ENCODE assay signal across 18 cellular contexts in the genomic region with DNA sequence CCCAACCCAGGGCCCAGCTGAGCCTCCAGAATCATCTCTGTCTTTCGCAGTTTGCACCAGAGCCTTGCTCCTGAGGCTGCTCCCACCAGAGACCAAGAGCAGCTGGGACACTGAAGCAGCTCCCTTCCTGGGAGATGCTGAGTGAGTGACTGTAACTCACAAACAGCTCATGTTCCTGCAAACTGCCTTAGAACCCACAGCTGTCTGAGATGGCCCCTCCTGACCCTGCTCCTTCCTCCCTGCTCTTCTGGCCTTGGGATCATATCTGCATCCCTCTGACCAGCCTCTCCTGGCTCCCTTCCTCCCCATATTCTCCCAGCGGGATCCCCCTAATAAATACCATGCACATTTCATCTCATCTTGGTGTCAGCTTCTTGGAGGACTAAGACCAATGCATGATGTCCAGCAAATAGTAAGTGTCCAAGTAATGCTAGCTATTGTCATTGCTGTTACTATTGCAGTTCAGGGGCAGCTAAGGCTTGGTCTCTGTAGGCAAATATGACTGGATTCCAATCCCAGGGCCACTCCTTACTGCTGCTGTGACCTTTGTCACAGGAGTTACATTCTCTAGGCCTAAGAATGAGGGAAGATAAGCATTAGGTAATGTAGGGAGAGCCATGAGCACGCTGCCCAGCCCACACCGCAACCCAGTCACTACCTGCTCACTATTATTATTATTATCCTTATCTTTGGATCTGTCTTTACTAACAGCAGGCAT. TPM values are rescaled to one million over a fixed set of nuclear protein-coding genes. Genes with fewer than 3 reads are reported as not detected.
DNase-seq lines count a peak whose midpoint lies in the region; ATAC-seq, FAIRE-seq and TF ChIP-seq lines count a peak whose summit lies in the region.
"Had no signal": no experiment of that assay in that cellular context is flagged by ENCODE, and none has a peak within 500 bp of the region (broad histone marks: within the 10 kb centered on the region; RNA-seq: fewer than 3 reads in every experiment).

No MANE protein-coding gene starts in this region.

- H3K27ac Mint-ChIP-seq in Caco-2 (ENCODE audit: unreplicated experiment) (peak overlapping the region; percentile 94), progenitor cell of endocrine pancreas (peak overlapping the region; percentile 90)
- H3K27ac Mint-ChIP-seq: activated naive CD4-positive, alpha-beta T cell treated with anti-CD3 and anti-CD28 coated beads, Interleukin-2, amount 10 ng/mL, durations not matched to agents 7 days and 5 days; stimulated activated naive CD8-positive, alpha-beta T cell treated with anti-CD3 and anti-CD28 coated beads, Interleukin-15, Interleukin-2, amounts not matched to agents 100 ng/mL and 50 ng/mL, for 24 hours had no signal

- H3K4me3 Mint-ChIP-seq in Caco-2 (ENCODE audit: unreplicated experiment) (peak overlapping the region; percentile 57), progenitor cell of endocrine pancreas (ENCODE audit: low read depth) (peak overlapping the region; percentile 3)
- H3K4me3 Mint-ChIP-seq: activated naive CD4-positive, alpha-beta T cell treated with anti-CD3 and anti-CD28 coated beads, Interleukin-2, amount 10 ng/mL, durations not matched to agents 7 days and 5 days; stimulated activated naive CD8-positive, alpha-beta T cell treated with anti-CD3 and anti-CD28 coated beads, Interleukin-15, Interleukin-2, amounts not matched to agents 100 ng/mL and 50 ng/mL, for 24 hours had no signal

- H3K27me3 Mint-ChIP-seq in Caco-2 (ENCODE audit: insufficient read depth, unreplicated experiment) (no peaks in the 10 kb centered on the region), progenitor cell of endocrine pancreas (peaks cover 4% of the 10 kb centered on the region)
- H3K27me3 Mint-ChIP-seq: activated naive CD4-positive, alpha-beta T cell treated with anti-CD3 and anti-CD28 coated beads, Interleukin-2, amount 10 ng/mL, durations not matched to agents 7 days and 5 days; stimulated activated naive CD8-positive, alpha-beta T cell treated with anti-CD3 and anti-CD28 coated beads, Interleukin-15, Interleukin-2, amounts not matched to agents 100 ng/mL and 50 ng/mL, for 24 hours had no signal

- H3K9me3 ChIP-seq in Caco-2 (no peaks in the 10 kb centered on the region), Loucy (ENCODE audit: insufficient read depth, low read depth, low read length) (no peaks in the 10 kb centered on the region)

- no peaks in the 10 kb centered on the region for H3K9me2 ChIP-seq in Loucy (replicated peaks; ENCODE audit: low read depth, low read length)

- BruUV-seq in Caco-2 (replicated peaks; lab: Mats Ljungman, UMichigan): no TSS peak

- 0 out of 2 replicates have a peak overlapping the region, but pooled peaks have one; percentile 1 for H2AFZ ChIP-seq in Loucy (ENCODE audit: low read length)

- TF ChIP-seq CTCF in Caco-2 (IDR thresholded peaks at IDR 0.05; ENCODE audit: insufficient read depth in 1 of 2, low read depth in 1 of 2, low read length in 1 of 2, severe bottlenecking in 1 of 2, unreplicated experiment in 1 of 2): no peak
- TF ChIP-seq CTCF in Loucy (conservative IDR thresholded peaks at IDR 0.05; ENCODE audit: low read length): no peak
- no peak for TF ChIP-seq CTCF in progenitor cell of endocrine pancreas (IDR thresholded peaks at IDR 0.05; ENCODE audit: unreplicated experiment)

- no peak for FAIRE-seq in GM12891 (lab: Jason Lieb, UNC)
- FAIRE-seq: K562 had no signal

- H3K79me2 ChIP-seq in Loucy (ENCODE audit: insufficient read depth, low read length): no peaks in the 10 kb centered on the region

- CTCF ChIA-PET in Caco-2 (lab: Charles Lee): interaction anchor here (1.0 to 2.4 kb wide), 10 partner anchors 16 to 58 kb away, joined by 3 to 24 read pairs (median 6); a partner anchor contains a TSS

- H3K4me3 ChIP-seq in Caco-2 (ENCODE audit: low read depth, low read length) (no peak overlapping the region), Loucy (ENCODE audit: low read length, poor library complexity, severe bottlenecking) (no peak overlapping the region)
- H3K4me3 ChIP-seq: K562, SK-N-MC had no signal

- no peaks in the 10 kb centered on the region for H3K36me3 ChIP-seq in Caco-2 (ENCODE audit: control insufficient read depth, insufficient read depth, low read length)
- no peaks in the 10 kb centered on the region for H3K36me3 ChIP-seq in Loucy (ENCODE audit: insufficient read depth, low read length)

- no peaks in the 10 kb centered on the region for H4K20me1 ChIP-seq in Loucy (ENCODE audit: insufficient read depth, low read length, poor library complexity, severe bottlenecking)

- H3K4me1 Mint-ChIP-seq in Caco-2 (ENCODE audit: low read depth, unreplicated experiment) (peaks cover 41% of the 10 kb centered on the region), progenitor cell of endocrine pancreas (ENCODE audit: low read depth) (peaks cover 14% of the 10 kb centered on the region)

- ATAC-seq in left ventricle myocardium superior: peak; percentile 26
- ATAC-seq: foreskin keratinocyte, HCT116, K562 had no signal

- peak overlapping the region; percentile 31 for H3K9ac ChIP-seq in Loucy (ENCODE audit: low read depth, low read length, poor library complexity, severe bottlenecking)

- peaks cover 13% of the 10 kb centered on the region for H3F3A ChIP-seq in Loucy (ENCODE audit: low read depth)

- no peaks in the 10 kb centered on the region for H3K9me3 Mint-ChIP-seq in Caco-2 (ENCODE audit: unreplicated experiment)
- H3K9me3 Mint-ChIP-seq in progenitor cell of endocrine pancreas (ENCODE audit: low read depth): no peaks in the 10 kb centered on the region
- H3K9me3 Mint-ChIP-seq: activated naive CD4-positive, alpha-beta T cell treated with anti-CD3 and anti-CD28 coated beads, Interleukin-2, amount 10 ng/mL, durations not matched to agents 7 days and 5 days; stimulated activated naive CD8-positive, alpha-beta T cell treated with anti-CD3 and anti-CD28 coated beads, Interleukin-15, Interleukin-2, amounts not matched to agents 100 ng/mL and 50 ng/mL, for 24 hours had no signal

- peaks cover 30% of the 10 kb centered on the region for H3K36me3 Mint-ChIP-seq in Caco-2 (ENCODE audit: insufficient read depth, unreplicated experiment)
- no peaks in the 10 kb centered on the region for H3K36me3 Mint-ChIP-seq in progenitor cell of endocrine pancreas (ENCODE audit: insufficient read depth)

- intact Hi-C loops in Caco-2 (cut with micrococcal nuclease; ENCODE audit: unreplicated experiment): loop anchor here (1.0 to 2.0 kb wide), 5 partner anchors 16 to 66 kb away; a partner anchor contains a TSS
- intact Hi-C loops in left ventricle myocardium superior (cut with micrococcal nuclease): no loop called here

- H3K4me1 ChIP-seq in Caco-2: peaks cover 58% of the 10 kb centered on the region
- H3K4me1 ChIP-seq in Loucy (ENCODE audit: insufficient read depth, low read length, poor library complexity, severe bottlenecking): peaks cover 84% of the 10 kb centered on the region
- H3K4me1 ChIP-seq: foreskin keratinocyte had no signal

- POLR2A ChIA-PET in Caco-2 (lab: Charles Lee): interaction anchor here (0.5 to 1.8 kb wide), 12 partner anchors 12 to 66 kb away, joined by 3 to 15 read pairs (median 4); a partner anchor contains a TSS

- no peak overlapping the region for H3K4me2 ChIP-seq in Loucy (ENCODE audit: low read depth, low read length, poor library complexity, severe bottlenecking)

- H3K27me3 ChIP-seq in Caco-2 (replicated peaks; ENCODE audit: control insufficient read depth, insufficient read depth, low read length) (no peaks in the 10 kb centered on the region), Loucy (ENCODE audit: insufficient read depth, low read length, poor library complexity, severe bottlenecking) (no peaks in the 10 kb centered on the region)
- H3K27me3 ChIP-seq: foreskin keratinocyte had no signal

- no peak for TF ChIP-seq POLR2A in GM12891 (IDR thresholded peaks at IDR 0.05; ENCODE audit: low read depth, low read length)

- DNase-seq in Caco-2 (peak; percentile 88 to 94), left ventricle myocardium superior (peak; percentile 53), progenitor cell of endocrine pancreas (ENCODE audit: low spot score, unreplicated experiment) (no peak), Kasumi-1 (lab: John Stamatoyannopoulos, UW) (no peak), GM12891 (ENCODE audit: insufficient read length, low spot score) (no peak), AG08395 (ENCODE audit: low spot score) (no peak)
- DNase-seq: activated naive CD4-positive, alpha-beta T cell treated with anti-CD3 and anti-CD28 coated beads, Interleukin-2, amount 10 ng/mL, durations not matched to agents 7 days and 5 days; C1 segment of cervical spinal cord; EL; foreskin keratinocyte; NCI-H1436 treated with DMSO at 0.1 percent for 48 hours; NCI-H446; occipital lobe had no signal

TF ChIP-seq in GM12891, 5 proteins besides CTCF, POLR2A, EP300 and RAD21:
- TF ChIP-seq POU2F2 (IDR thresholded peaks at IDR 0.05; ENCODE audit: low read depth, low read length): no peak
- TF ChIP-seq PAX5 (IDR thresholded peaks at IDR 0.05; ENCODE audit: insufficient read depth, low read length, severe bottlenecking): no peak
- TF ChIP-seq TAF1 (IDR thresholded peaks at IDR 0.05; ENCODE audit: low read depth, low read length): no peak
- no peak for TF ChIP-seq POLR2AphosphoS5 (IDR thresholded peaks at IDR 0.05; ENCODE audit: low read depth, low read length)
- TF ChIP-seq SPI1 (IDR thresholded peaks at IDR 0.05; ENCODE audit: low read depth, low read length): no peak
TF ChIP-seq in GM12891: peak in this region for 0.

RNA-seq across cellular contexts. Expression of a gene that starts 47.9 kb away (rescaled TPM):
- 19.4 and 21.2 TPM in 2 replicates for total RNA-seq in Caco-2 (2022)
- 12.2 TPM for total RNA-seq in left ventricle myocardium superior
- total RNA-seq in progenitor cell of endocrine pancreas: 0.31 and 0.44 TPM in 2 replicates
- 2.6 TPM for polyA plus RNA-seq in GM12891 (2012; ENCODE audit: low read depth, missing spikeins)

Comparison
In these comparisons a context has a peak if more than half of its experiments do, and no peak if none do; other contexts are left out.
1. DNase-seq: peak in Caco-2 (2 of 2) and left ventricle myocardium superior (single experiment); none in progenitor cell of endocrine pancreas (single experiment), Kasumi-1 (0 of 2), GM12891 (single experiment) and AG08395 (single experiment).